8 cellular contexts compared by ENCODE assay signal in the genomic region with DNA sequence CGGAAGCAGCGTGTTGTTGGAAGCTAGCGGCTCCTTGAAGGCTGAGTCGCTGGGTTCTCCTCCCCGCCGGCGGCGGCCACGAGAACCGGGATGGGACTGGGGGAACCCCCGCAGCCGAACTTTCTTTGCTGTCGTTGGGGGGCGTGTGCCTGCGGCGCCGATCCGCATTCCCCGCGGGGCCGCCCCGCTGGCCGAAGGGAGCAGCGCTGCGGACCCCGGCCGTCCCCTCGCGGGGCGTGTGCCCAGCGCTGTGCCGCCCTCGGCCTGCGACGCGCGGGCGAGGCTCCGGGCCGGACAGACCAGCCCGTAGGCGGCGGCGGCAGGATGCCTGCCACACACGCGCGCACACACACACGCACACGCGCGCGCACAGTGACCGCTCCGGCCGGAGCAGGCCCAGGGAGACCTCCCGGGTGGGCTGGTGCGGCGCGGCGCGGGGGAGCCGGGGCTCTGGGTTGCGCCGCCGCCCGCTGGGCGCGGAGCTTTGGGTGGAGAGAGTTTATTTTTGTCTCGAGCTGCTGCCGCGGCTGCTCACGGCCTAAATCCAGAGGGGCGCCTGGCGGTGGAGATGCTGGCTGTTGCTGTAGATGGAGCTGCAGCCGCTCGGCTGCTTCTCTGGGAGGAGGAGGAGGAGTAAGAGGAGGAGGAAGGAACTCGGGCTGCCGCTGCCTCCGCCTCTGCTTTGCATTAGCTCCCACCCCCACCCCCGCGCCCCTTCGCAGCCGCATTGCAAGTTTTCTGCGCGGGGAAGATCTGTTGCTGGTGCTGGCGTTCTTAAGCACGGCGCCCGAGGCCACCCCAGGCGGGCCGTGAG. TPM values are rescaled to one million over a fixed set of nuclear protein-coding genes. Genes with fewer than 3 reads are reported as not detected.
DNase-seq lines count a peak whose midpoint lies in the region; ATAC-seq and TF ChIP-seq lines count a peak whose summit lies in the region.

A gene with protein sequence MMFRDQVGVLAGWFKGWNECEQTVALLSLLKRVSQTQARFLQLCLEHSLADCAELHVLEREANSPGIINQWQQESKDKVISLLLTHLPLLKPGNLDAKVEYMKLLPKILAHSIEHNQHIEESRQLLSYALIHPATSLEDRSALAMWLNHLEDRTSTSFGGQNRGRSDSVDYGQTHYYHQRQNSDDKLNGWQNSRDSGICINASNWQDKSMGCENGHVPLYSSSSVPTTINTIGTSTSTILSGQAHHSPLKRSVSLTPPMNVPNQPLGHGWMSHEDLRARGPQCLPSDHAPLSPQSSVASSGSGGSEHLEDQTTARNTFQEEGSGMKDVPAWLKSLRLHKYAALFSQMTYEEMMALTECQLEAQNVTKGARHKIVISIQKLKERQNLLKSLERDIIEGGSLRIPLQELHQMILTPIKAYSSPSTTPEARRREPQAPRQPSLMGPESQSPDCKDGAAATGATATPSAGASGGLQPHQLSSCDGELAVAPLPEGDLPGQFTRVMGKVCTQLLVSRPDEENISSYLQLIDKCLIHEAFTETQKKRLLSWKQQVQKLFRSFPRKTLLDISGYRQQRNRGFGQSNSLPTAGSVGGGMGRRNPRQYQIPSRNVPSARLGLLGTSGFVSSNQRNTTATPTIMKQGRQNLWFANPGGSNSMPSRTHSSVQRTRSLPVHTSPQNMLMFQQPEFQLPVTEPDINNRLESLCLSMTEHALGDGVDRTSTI (plus strand): TSS at position 719 of the 814 bp plus-strand sequence. CDS start 789 bp downstream, outside the sequence.

- no peaks in the 10 kb centered on the region for H3K27me3 ChIP-seq in ascending aorta

- H3K4me3 ChIP-seq in ascending aorta: peak within 1 kb of the TSS; percentile 87 to 91

- H3K4me3 Mint-ChIP-seq in T-helper 1 cell treated with Interleukin-12 subunit alpha and Interleukin-12 subunit beta and Interleukin-4 antibody, amounts not matched to agents 30 μg/mL and 1 μg/mL, for 36 hours: peak within 1 kb of the TSS; percentile 91
- H3K4me3 Mint-ChIP-seq in progenitor cell of endocrine pancreas (ENCODE audit: low read depth): peak within 1 kb of the TSS; percentile 89

- H3K36me3 ChIP-seq in ascending aorta: peaks cover 0 to 6% of the 10 kb centered on the region in 2 donors

- peak within 1 kb of the TSS; percentile 82 for H3K27ac Mint-ChIP-seq in T-helper 1 cell treated with Interleukin-12 subunit alpha and Interleukin-12 subunit beta and Interleukin-4 antibody, amounts not matched to agents 30 μg/mL and 1 μg/mL, for 36 hours
- H3K27ac Mint-ChIP-seq in progenitor cell of endocrine pancreas: peak within 1 kb of the TSS; percentile 95

- DNase-seq in GDM1 (lab: John Stamatoyannopoulos, UW) (peak; percentile 76), H4 (ENCODE audit: low spot score) (peak; percentile 70), LoVo (ENCODE audit: low spot score) (peak; percentile 76), ascending aorta (ENCODE audit: low spot score in 2 of 2) (peak in 1 of 2 donors; percentile 85), left ventricle myocardium superior (peak; percentile 91), progenitor cell of endocrine pancreas (ENCODE audit: low spot score, unreplicated experiment) (peak; percentile 45), NCI-H774 (lab: John Stamatoyannopoulos, UW) (no peak)

- peak within 1 kb of the TSS; percentile 99 to 100 for H3K27ac ChIP-seq in ascending aorta

- H3K4me1 ChIP-seq in ascending aorta: peaks cover 0 to 19% of the 10 kb centered on the region in 2 donors

- H3K4me1 Mint-ChIP-seq in T-helper 1 cell treated with Interleukin-12 subunit alpha and Interleukin-12 subunit beta and Interleukin-4 antibody, amounts not matched to agents 30 μg/mL and 1 μg/mL, for 36 hours (ENCODE audit: low read depth): peaks cover 14% of the 10 kb centered on the region
- H3K4me1 Mint-ChIP-seq in progenitor cell of endocrine pancreas (ENCODE audit: low read depth): peaks cover 14% of the 10 kb centered on the region

- peak; percentile 23 to 34 (median 25) for TF ChIP-seq CTCF in ascending aorta (IDR thresholded peaks at IDR 0.05)
- TF ChIP-seq CTCF in progenitor cell of endocrine pancreas (IDR thresholded peaks at IDR 0.05; ENCODE audit: unreplicated experiment): peak; percentile 35

- H3K9me3 Mint-ChIP-seq in T-helper 1 cell treated with Interleukin-12 subunit alpha and Interleukin-12 subunit beta and Interleukin-4 antibody, amounts not matched to agents 30 μg/mL and 1 μg/mL, for 36 hours: no peaks in the 10 kb centered on the region
- H3K9me3 Mint-ChIP-seq in progenitor cell of endocrine pancreas (ENCODE audit: low read depth): no peaks in the 10 kb centered on the region

- ATAC-seq in left ventricle myocardium superior: peak; percentile 53

- no peaks in the 10 kb centered on the region for H3K9me3 ChIP-seq in ascending aorta

- intact Hi-C loops in ascending aorta (cut with DNase I): loop anchor here (2.0 kb wide), 1 partner anchor 86 kb away; no protein-coding TSS in a partner anchor
- intact Hi-C loops in left ventricle myocardium superior (cut with micrococcal nuclease): loop anchor here (10.0 kb wide), 1 partner anchor 238 kb away; no protein-coding TSS in a partner anchor

- peaks cover 62% of the 10 kb centered on the region for H3K27me3 Mint-ChIP-seq in T-helper 1 cell treated with Interleukin-12 subunit alpha and Interleukin-12 subunit beta and Interleukin-4 antibody, amounts not matched to agents 30 μg/mL and 1 μg/mL, for 36 hours (ENCODE audit: low read depth)
- H3K27me3 Mint-ChIP-seq in progenitor cell of endocrine pancreas: peaks cover 27% of the 10 kb centered on the region

- H3K36me3 Mint-ChIP-seq in T-helper 1 cell treated with Interleukin-12 subunit alpha and Interleukin-12 subunit beta and Interleukin-4 antibody, amounts not matched to agents 30 μg/mL and 1 μg/mL, for 36 hours (ENCODE audit: low read depth): no peaks in the 10 kb centered on the region
- no peaks in the 10 kb centered on the region for H3K36me3 Mint-ChIP-seq in progenitor cell of endocrine pancreas (ENCODE audit: insufficient read depth)

RNA-seq across cellular contexts. Expression of the gene that starts here (rescaled TPM):
- total RNA-seq in H4 (2014; rRNA removed; shearing (Covaris generic)): 1.7 and 1.8 TPM in 2 replicates
- total RNA-seq in ascending aorta (66.0 TPM), left ventricle myocardium superior (150 TPM), progenitor cell of endocrine pancreas (9.1 and 10.8 TPM in 2 replicates)
